Comparison of ENCODE assay signal across 1 cellular context in genomic region chr1:156282143-156282478, GRCh38.
A peak's percentile ranks its signal among the peaks of the same experiment; 100 is the strongest.
TF ChIP-seq lines count a peak whose summit lies in the region.

No MANE protein-coding gene starts in this region.

TF ChIP-seq in K562, 482 proteins besides CTCF, POLR2A, EP300 and RAD21 (continued from another document):
- TF ChIP-seq AFF1 (IDR thresholded peaks at IDR 0.05; ENCODE audit: low read depth in 1 of 2, partially characterized antibody in 2 of 2), result no peak
- TF ChIP-seq PCBP2 (IDR thresholded peaks at IDR 0.05; ENCODE audit: low read depth, low read length, poor library complexity, severe bottlenecking), result no peak
- no peak for TF ChIP-seq ELF1 (tag; IDR thresholded peaks at IDR 0.05)
- TF ChIP-seq NBN (IDR thresholded peaks at IDR 0.05; ENCODE audit: low read depth), result 0 out of 2 replicates have a peak, but pooled peaks have one; percentile 51
- no peak for TF ChIP-seq PTRF (tag; IDR thresholded peaks at IDR 0.05)
- TF ChIP-seq POLR2H (tag; IDR thresholded peaks at IDR 0.05; ENCODE audit: low read depth), result no peak
- TF ChIP-seq CGGBP1 (CRISPR knock-in tag; IDR thresholded peaks at IDR 0.05), result no peak
- no peak for TF ChIP-seq ESRRB (CRISPR knock-in tag; IDR thresholded peaks at IDR 0.05; ENCODE audit: borderline replicate concordance)
- TF ChIP-seq RBM15 (IDR thresholded peaks at IDR 0.05; ENCODE audit: insufficient read depth, low read length), result no peak
- TF ChIP-seq CHD2 (IDR thresholded peaks at IDR 0.05; ENCODE audit: low read depth, low read length), result no peak
- no peak for TF ChIP-seq XRCC4 (IDR thresholded peaks at IDR 0.05; ENCODE audit: extremely low read depth, insufficient read depth, insufficient read length)
- TF ChIP-seq KLF6 (CRISPR knock-in tag; IDR thresholded peaks at IDR 0.05; ENCODE audit: borderline replicate concordance), result no peak
- TF ChIP-seq FIP1L1 (IDR thresholded peaks at IDR 0.05; ENCODE audit: low read depth, low read length, poor library complexity, severe bottlenecking), result no peak
- no peak for TF ChIP-seq TCFL5 (CRISPR knock-in tag; conservative IDR thresholded peaks at IDR 0.05)
- no peak for TF ChIP-seq KDM1A (IDR thresholded peaks at IDR 0.05)
- TF ChIP-seq ZNF280B (CRISPR knock-in tag; IDR thresholded peaks at IDR 0.05), result no peak
- TF ChIP-seq ZNF431 (CRISPR knock-in tag; IDR thresholded peaks at IDR 0.05), result 0 out of 2 replicates have a peak, but pooled peaks have one; percentile 8
- TF ChIP-seq ZNF408 (CRISPR knock-in tag; IDR thresholded peaks at IDR 0.05; ENCODE audit: low read depth), result no peak
- peak; percentile 91; the same call in 1 of the 2 replicates for TF ChIP-seq TRIM25 (IDR thresholded peaks at IDR 0.05; ENCODE audit: borderline replicate concordance)
- no peak for TF ChIP-seq FOXP4 (CRISPR knock-in tag; IDR thresholded peaks at IDR 0.05; ENCODE audit: borderline replicate concordance)
- no peak for TF ChIP-seq HDAC2 (IDR thresholded peaks at IDR 0.05)
- TF ChIP-seq ARID3B (CRISPR knock-in tag; IDR thresholded peaks at IDR 0.05; ENCODE audit: borderline replicate concordance), result no peak
- peak; percentile 53; the same call in 1 of the 2 replicates for TF ChIP-seq NR2C1 (IDR thresholded peaks at IDR 0.05)
- TF ChIP-seq NR2C1 (tag; IDR thresholded peaks at IDR 0.05), result no peak
- TF ChIP-seq ZNF639 (CRISPR knock-in tag; conservative IDR thresholded peaks at IDR 0.05 in 1 of 2, IDR thresholded peaks at IDR 0.05 in 1 of 2), result no peak
- TF ChIP-seq NKRF (IDR thresholded peaks at IDR 0.05; ENCODE audit: borderline replicate concordance), result peak; percentile 86; the same call in 1 of the 2 replicates
- peak in 1 of 2 experiments; percentile 76; a peak in 1 of 4 replicates for TF ChIP-seq HDAC1 (IDR thresholded peaks at IDR 0.05)
- TF ChIP-seq PHTF2 (CRISPR knock-in tag; IDR thresholded peaks at IDR 0.05), result no peak
- 0 out of 2 replicates have a peak, but pooled peaks have one; percentile 21 for TF ChIP-seq MIER1 (IDR thresholded peaks at IDR 0.05; ENCODE audit: low read depth)
